38 cellular contexts compared by ENCODE assay signal in genomic region chr2:25122367-25122766, GRCh38. TPM values are rescaled to one million over a fixed set of nuclear protein-coding genes. Genes with fewer than 3 reads are reported as not detected.
"Had no signal": no experiment of that assay in that cellular context is flagged by ENCODE, and none has a peak within 500 bp of the region (broad histone marks: within the 10 kb centered on the region; RNA-seq: fewer than 3 reads in every experiment).

No MANE protein-coding gene starts in this region.

- DNase-seq: activated CD4-positive, alpha-beta memory T cell treated with anti-CD3 and anti-CD28 coated beads for 36 hours; activated CD4-positive, alpha-beta T cell treated with anti-CD3 and anti-CD28 coated beads for 1 hour; activated CD4-positive, alpha-beta T cell treated with anti-CD3 and anti-CD28 coated beads for 36 hours; activated CD4-positive, alpha-beta T cell treated with anti-CD3 and anti-CD28 coated beads, Interleukin-2, amount 10 ng/mL, durations not matched to agents 24 days and 14 days; activated CD4-positive, alpha-beta T cell treated with anti-CD3 and anti-CD28 coated beads, Interleukin-2, amount 50 U/mL, for 1 hour; activated CD4-positive, alpha-beta T cell treated with anti-CD3 and anti-CD28 coated beads, Interleukin-2, amount 50 U/mL, for 4 hours; activated CD4-positive, CD25-positive, alpha-beta regulatory T cell; activated CD8-positive, alpha-beta memory T cell treated with anti-CD3 and anti-CD28 coated beads, Interleukin-2, amount 50 U/mL, for 4 hours; activated CD8-positive, alpha-beta T cell treated with anti-CD3 and anti-CD28 coated beads for 36 hours; activated effector memory CD4-positive, alpha-beta T cell treated with anti-CD3 and anti-CD28 coated beads, Interleukin-2, amount 50 U/mL, for 16 hours; activated gamma-delta T cell treated with Interleukin-2 at 50 U/mL for 16 hours; activated naive CD4-positive, alpha-beta T cell; activated naive CD4-positive, alpha-beta T cell treated with anti-CD3 and anti-CD28 coated beads for 36 hours; activated naive CD4-positive, alpha-beta T cell treated with anti-CD3 and anti-CD28 coated beads, Interleukin-2, amount 50 U/mL, for 16 hours; activated naive CD8-positive, alpha-beta T cell treated with anti-CD3 and anti-CD28 coated beads for 36 hours; activated T-cell treated with anti-CD3 and anti-CD28 coated beads for 4 hours; activated T-cell treated with anti-CD3 and anti-CD28 coated beads, Interleukin-2, amount 50 U/mL, for 1 hour; activated T-cell treated with anti-CD3 and anti-CD28 coated beads, Interleukin-2, amount 50 U/mL, for 4 hours; activated T-cell treated with anti-CD3 and anti-CD28 coated beads, Interleukin-2, amount 50 U/mL, for 72 hours; adrenal gland; amniotic stem cell; cerebellar nuclear complex; T-helper 1 cell; T-helper 2 cell; T-helper 9 cell had no signal

- H3K27me3 ChIP-seq: adrenal gland, cardiac muscle cell had no signal

- H3K27me3 Mint-ChIP-seq: activated naive CD8-positive, alpha-beta T cell treated with anti-CD3 and anti-CD28 coated beads for 36 hours; brain had no signal

- FAIRE-seq: bronchial epithelial cell, TTC549 had no signal

- H3K27ac Mint-ChIP-seq: activated CD4-positive, alpha-beta memory T cell treated with anti-CD3 and anti-CD28 coated beads for 36 hours; activated CD4-positive, alpha-beta T cell treated with anti-CD3 and anti-CD28 coated beads for 36 hours; activated CD4-positive, alpha-beta T cell treated with anti-CD3 and anti-CD28 coated beads, Interleukin-2, amount 10 ng/mL, durations not matched to agents 24 days and 14 days; activated CD8-positive, alpha-beta T cell treated with anti-CD3 and anti-CD28 coated beads for 36 hours; activated naive CD4-positive, alpha-beta T cell treated with anti-CD3 and anti-CD28 coated beads for 36 hours; activated naive CD4-positive, alpha-beta T cell treated with anti-CD3 and anti-CD28 coated beads, Interleukin-2, amount 50 U/mL, for 72 hours; activated naive CD8-positive, alpha-beta T cell treated with anti-CD3 and anti-CD28 coated beads for 36 hours; activated T-cell treated with anti-CD3 and anti-CD28 coated beads, Interleukin-2, amount 50 U/mL, for 72 hours; activated T-helper 1 cell treated with anti-CD3 and anti-CD28 coated beads, Interleukin-12 subunit alpha, Interleukin-12 subunit beta, Interleukin-2, Interleukin-4 antibody, amounts not matched to agents 30 ng/mL and 10 ng/mL and 1 ng/mL, durations not matched to agents 14 hours and 24 hours and 36 hours; activated T-helper 17 cell treated with anti-CD3 and anti-CD28 coated beads, Interleukin-2, amount 50 U/mL, for 72 hours; T-helper 1 cell treated with Interleukin-12 subunit alpha and Interleukin-12 subunit beta and Interleukin-4 antibody, amounts not matched to agents 30 μg/mL and 1 μg/mL, for 36 hours; T-helper 2 cell treated with Interferon-gamma antibody and Interleukin-4, amounts not matched to agents 5 μg/mL and 100 μg/mL, for 36 hours had no signal

- H3K4me3 Mint-ChIP-seq: activated CD4-positive, alpha-beta memory T cell treated with anti-CD3 and anti-CD28 coated beads for 36 hours; activated CD4-positive, alpha-beta T cell treated with anti-CD3 and anti-CD28 coated beads for 36 hours; activated CD4-positive, alpha-beta T cell treated with anti-CD3 and anti-CD28 coated beads, Interleukin-2, amount 10 ng/mL, durations not matched to agents 24 days and 14 days; activated CD8-positive, alpha-beta T cell treated with anti-CD3 and anti-CD28 coated beads for 36 hours; activated naive CD4-positive, alpha-beta T cell treated with anti-CD3 and anti-CD28 coated beads for 36 hours; activated naive CD8-positive, alpha-beta T cell treated with anti-CD3 and anti-CD28 coated beads for 36 hours; activated T-cell treated with anti-CD3 and anti-CD28 coated beads, Interleukin-2, amount 50 U/mL, for 4 hours; activated T-cell treated with anti-CD3 and anti-CD28 coated beads, Interleukin-2, amount 50 U/mL, for 72 hours; activated T-helper 1 cell treated with anti-CD3 and anti-CD28 coated beads, Interleukin-12 subunit alpha, Interleukin-12 subunit beta, Interleukin-2, Interleukin-4 antibody, amounts not matched to agents 30 ng/mL and 10 ng/mL and 1 ng/mL, durations not matched to agents 14 hours and 24 hours and 36 hours; activated T-helper 17 cell treated with anti-CD3 and anti-CD28 coated beads, Interleukin-2, amount 50 U/mL, for 72 hours; brain; central memory CD8-positive, alpha-beta T cell; T-helper 1 cell treated with Interleukin-12 subunit alpha and Interleukin-12 subunit beta and Interleukin-4 antibody, amounts not matched to agents 30 μg/mL and 1 μg/mL, for 36 hours; T-helper 2 cell treated with Interferon-gamma antibody and Interleukin-4, amounts not matched to agents 5 μg/mL and 100 μg/mL, for 36 hours had no signal

- H3K4me1 Mint-ChIP-seq: activated CD4-positive, alpha-beta T cell treated with anti-CD3 and anti-CD28 coated beads for 36 hours; activated CD4-positive, alpha-beta T cell treated with anti-CD3 and anti-CD28 coated beads, Interleukin-2, amount 10 ng/mL, durations not matched to agents 24 days and 14 days; activated naive CD8-positive, alpha-beta T cell treated with anti-CD3 and anti-CD28 coated beads for 36 hours; activated T-helper 17 cell treated with anti-CD3 and anti-CD28 coated beads, Interleukin-2, amount 50 U/mL, for 72 hours; central memory CD8-positive, alpha-beta T cell had no signal

- H3K36me3 Mint-ChIP-seq: activated CD4-positive, alpha-beta memory T cell treated with anti-CD3 and anti-CD28 coated beads for 36 hours; activated naive CD4-positive, alpha-beta T cell treated with anti-CD3 and anti-CD28 coated beads, Interleukin-2, amount 50 U/mL, for 72 hours; activated naive CD8-positive, alpha-beta T cell treated with anti-CD3 and anti-CD28 coated beads for 36 hours had no signal

- H3K9me3 Mint-ChIP-seq: activated CD4-positive, alpha-beta memory T cell treated with anti-CD3 and anti-CD28 coated beads for 36 hours; activated CD4-positive, alpha-beta T cell treated with anti-CD3 and anti-CD28 coated beads, Interleukin-2, amount 10 ng/mL, durations not matched to agents 24 days and 14 days; activated CD8-positive, alpha-beta T cell treated with anti-CD3 and anti-CD28 coated beads for 36 hours; activated naive CD4-positive, alpha-beta T cell treated with anti-CD3 and anti-CD28 coated beads for 36 hours; activated naive CD4-positive, alpha-beta T cell treated with anti-CD3 and anti-CD28 coated beads, Interleukin-2, amount 50 U/mL, for 72 hours; activated naive CD8-positive, alpha-beta T cell treated with anti-CD3 and anti-CD28 coated beads for 36 hours; activated T-cell treated with anti-CD3 and anti-CD28 coated beads, Interleukin-2, amount 50 U/mL, for 4 hours; activated T-cell treated with anti-CD3 and anti-CD28 coated beads, Interleukin-2, amount 50 U/mL, for 72 hours; activated T-helper 1 cell treated with anti-CD3 and anti-CD28 coated beads, Interleukin-12 subunit alpha, Interleukin-12 subunit beta, Interleukin-2, Interleukin-4 antibody, amounts not matched to agents 30 ng/mL and 10 ng/mL and 1 ng/mL, durations not matched to agents 14 hours and 24 hours and 36 hours; activated T-helper 17 cell treated with anti-CD3 and anti-CD28 coated beads, Interleukin-2, amount 50 U/mL, for 72 hours; brain; central memory CD8-positive, alpha-beta T cell; T-helper 1 cell treated with Interleukin-12 subunit alpha and Interleukin-12 subunit beta and Interleukin-4 antibody, amounts not matched to agents 30 μg/mL and 1 μg/mL, for 36 hours; T-helper 2 cell treated with Interferon-gamma antibody and Interleukin-4, amounts not matched to agents 5 μg/mL and 100 μg/mL, for 36 hours had no signal

- ATAC-seq: activated CD4-positive, alpha-beta T cell treated with anti-CD3 and anti-CD28 coated beads for 36 hours; activated CD4-positive, CD25-positive, alpha-beta regulatory T cell treated with anti-CD3 and anti-CD28 coated beads, Interleukin-2, amount 50 U/mL, for 24 hours; activated CD8-positive, alpha-beta T cell treated with anti-CD3 and anti-CD28 coated beads for 36 hours; activated naive CD4-positive, alpha-beta T cell treated with anti-CD3 and anti-CD28 coated beads, Interleukin-2, amount 50 U/mL, for 72 hours; activated T-cell treated with anti-CD3 and anti-CD28 coated beads, Interleukin-2, amount 50 U/mL, for 4 hours; activated T-cell treated with anti-CD3 and anti-CD28 coated beads, Interleukin-2, amount 50 U/mL, for 72 hours; activated T-helper 17 cell treated with anti-CD3 and anti-CD28 coated beads, Interleukin-2, amount 50 U/mL, for 72 hours had no signal

- H3K9me3 ChIP-seq: adrenal gland had no signal

- H3K36me3 ChIP-seq: adrenal gland, cardiac muscle cell had no signal

- H3K27ac ChIP-seq: adrenal gland, cardiac muscle cell, VCaP had no signal

- H3K4me1 ChIP-seq: adrenal gland had no signal

- H3K4me3 ChIP-seq: adrenal gland, cardiac muscle cell had no signal

RNA-seq across cellular contexts. Expression of gene POMC, which starts 46.0 kb away (rescaled TPM):
- total RNA-seq: chondrocyte had no signal
